In the genomic region with DNA sequence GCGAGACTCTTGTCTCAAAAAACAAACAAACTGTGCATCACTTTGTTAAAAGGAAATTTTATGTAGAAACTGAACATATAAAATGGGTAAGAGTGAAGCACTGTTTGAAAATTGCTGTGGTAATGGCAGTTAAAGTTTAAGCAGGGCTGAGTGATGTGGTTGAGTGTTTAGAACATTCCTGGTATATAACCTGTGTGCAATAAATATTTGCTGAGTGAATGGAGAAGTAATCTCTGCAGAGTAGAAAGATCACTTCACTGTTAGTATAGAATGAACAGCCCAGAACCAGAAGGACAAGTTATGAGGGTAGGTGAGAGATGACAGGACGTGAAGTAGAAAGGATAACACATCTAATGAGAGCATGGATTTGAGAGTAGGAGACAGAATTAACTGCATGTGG, we compare ENCODE assay signal across 10 cellular contexts. TPM values are rescaled to one million over a fixed set of nuclear protein-coding genes. Genes with fewer than 3 reads are reported as not detected.
"Had no signal": no experiment of that assay in that cellular context is flagged by ENCODE, and none has a peak within 500 bp of the region (broad histone marks: within the 10 kb centered on the region; RNA-seq: fewer than 3 reads in every experiment).

No MANE protein-coding gene starts in this region.

- H3K27me3 ChIP-seq: adrenal gland, right atrium auricular region, tibial nerve had no signal

- DNase-seq: activated CD4-positive, CD25-positive, alpha-beta regulatory T cell; activated naive CD4-positive, alpha-beta T cell treated with anti-CD3 and anti-CD28 coated beads, Interleukin-2, amount 50 U/mL, for 16 hours; activated T-cell treated with anti-CD3 and anti-CD28 coated beads, Interleukin-2, amount 50 U/mL, for 1 hour; adrenal gland; left ventricle myocardium inferior; SK-N-SH; small intestine had no signal

- H3K9ac ChIP-seq: parathyroid adenoma, SK-N-SH had no signal

- H3K4me3 ChIP-seq: adrenal gland, left ventricle myocardium inferior, right atrium auricular region, tibial nerve had no signal

- H3K4me1 ChIP-seq: adrenal gland, left ventricle myocardium inferior, parathyroid adenoma, right atrium auricular region, tibial nerve had no signal

- H3K79me2 ChIP-seq: parathyroid adenoma had no signal

- H2AFZ ChIP-seq: parathyroid adenoma had no signal

- H3K27ac ChIP-seq: adrenal gland, left ventricle myocardium inferior, parathyroid adenoma, right atrium auricular region, tibial nerve had no signal

- H3K36me3 ChIP-seq: adrenal gland, left ventricle myocardium inferior, right atrium auricular region, tibial nerve had no signal

- H3K9me3 ChIP-seq: adrenal gland, left ventricle myocardium inferior, right atrium auricular region, SK-N-SH, tibial nerve had no signal

- H3K4me2 ChIP-seq: SK-N-SH had no signal

RNA-seq across cellular contexts. Expression of gene CECR2, which starts 27.3 kb away (rescaled TPM):
- polyA plus RNA-seq: SK-N-SH had no signal
